12 cellular contexts compared by ENCODE assay signal in the genomic region with DNA sequence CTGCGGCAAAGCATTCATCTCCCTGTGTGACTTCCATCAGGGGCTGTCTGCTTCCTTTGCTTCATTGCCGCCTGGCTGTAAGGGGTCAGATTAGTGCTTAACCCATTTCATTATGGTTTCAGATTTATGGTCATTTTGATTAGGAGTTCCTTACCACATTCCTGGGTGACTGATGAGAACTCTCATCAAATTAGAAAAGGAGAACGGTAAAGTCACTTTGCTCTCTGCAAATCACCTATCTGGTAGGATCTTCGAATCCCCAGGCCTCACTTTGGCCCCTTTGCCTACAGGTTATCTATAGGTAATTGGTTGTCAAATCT. TPM values are rescaled to one million over a fixed set of nuclear protein-coding genes. Genes with fewer than 3 reads are reported as not detected.
A peak's percentile ranks its signal among the peaks of the same experiment; 100 is the strongest.
DNase-seq lines count a peak whose midpoint lies in the region; ATAC-seq, FAIRE-seq and TF ChIP-seq lines count a peak whose summit lies in the region.
"Had no signal": no experiment of that assay in that cellular context is flagged by ENCODE, and none has a peak within 500 bp of the region (broad histone marks: within the 10 kb centered on the region; RNA-seq: fewer than 3 reads in every experiment).

No MANE protein-coding gene starts in this region.

- H4K20me1 ChIP-seq in H1 (replicated peaks in 1 of 2; ENCODE audit: control insufficient read depth in 1 of 2, insufficient read depth in 2 of 2, low read length in 2 of 2) = no peaks in the 10 kb centered on the region

- H3K27me3 Mint-ChIP-seq in activated CD4-positive, alpha-beta T cell treated with anti-CD3 and anti-CD28 coated beads for 36 hours = no peaks in the 10 kb centered on the region

- H3K23ac ChIP-seq in H1 (ENCODE audit: insufficient read length) = no peak overlapping the region

- H4K8ac ChIP-seq in H1 (ENCODE audit: extremely low read depth, insufficient read depth, low read length) = no peak overlapping the region

- no peak overlapping the region for H4K5ac ChIP-seq in H1 (ENCODE audit: insufficient read length, low read depth, low read length)

- no peak for TF ChIP-seq RAD21 in H1 (IDR thresholded peaks at IDR 0.05 in 1 of 2, conservative IDR thresholded peaks at IDR 0.05 in 1 of 2; ENCODE audit: low read depth in 2 of 2, low read length in 2 of 2)

- peaks cover 0 to 9% (median 5%) of the 10 kb centered on the region in 4 experiments; a peak in 5 of 7 replicates for H3K4me1 ChIP-seq in H1 (replicated peaks in 1 of 4; ENCODE audit: control insufficient read depth in 3 of 4, insufficient read depth in 4 of 4, low read length in 3 of 4)
- H3K4me1 ChIP-seq in skeletal muscle tissue (ENCODE audit: control insufficient read depth in 3 of 3, insufficient read depth in 3 of 3, low read length in 3 of 3) = peaks cover 6 to 12% (median 6%) of the 10 kb centered on the region in 3 donors
- peaks cover 0 to 2% of the 10 kb centered on the region in 2 donors for H3K4me1 ChIP-seq in ascending aorta

- no peak overlapping the region for H2BK20ac ChIP-seq in H1 (ENCODE audit: low read length)

- ATAC-seq in activated CD4-positive, alpha-beta T cell treated with anti-CD3 and anti-CD28 coated beads for 36 hours = no peak
- no peak for ATAC-seq in HG02981 (IDR thresholded peaks at IDR 0.05; ENCODE audit: unreplicated experiment)

- peak overlapping the region; percentile 66 for H3K4me3 Mint-ChIP-seq in activated CD4-positive, alpha-beta T cell treated with anti-CD3 and anti-CD28 coated beads for 36 hours

- intact Hi-C loops in activated CD4-positive, alpha-beta T cell treated with anti-CD3 and anti-CD28 coated beads for 36 hours (cut with DNase I, micrococcal nuclease) = loop anchor here in 1 of 2 experiments (1.0 kb wide), 1 partner anchor 18 kb away; no protein-coding TSS in a partner anchor
- intact Hi-C loops in ascending aorta (cut with DNase I) = no loop called here

- no peak overlapping the region for H3K56ac ChIP-seq in H1 (replicated peaks; ENCODE audit: insufficient read length, low read depth, low read length)

- H3K36me3 ChIP-seq in H1 (ENCODE audit: control insufficient read depth in 2 of 4, insufficient read depth in 4 of 4, low read length in 3 of 4) = no peaks in the 10 kb centered on the region
- H3K36me3 ChIP-seq in skeletal muscle tissue (ENCODE audit: control insufficient read depth in 3 of 3, insufficient read depth in 3 of 3, low read length in 3 of 3) = no peaks in the 10 kb centered on the region
- H3K36me3 ChIP-seq in ascending aorta = no peaks in the 10 kb centered on the region

- no peak overlapping the region for H2BK15ac ChIP-seq in H1 (ENCODE audit: low read length)

- FAIRE-seq in H1 (lab: Jason Lieb, UNC) = no peak
- FAIRE-seq: A549, colon had no signal

- no peaks in the 10 kb centered on the region for H3K27me3 ChIP-seq in H1 (replicated peaks in 1 of 4; ENCODE audit: control insufficient read depth in 3 of 4, extremely low read depth in 1 of 4, insufficient read depth in 3 of 4, low read length in 3 of 4)
- H3K27me3 ChIP-seq in skeletal muscle tissue (ENCODE audit: control insufficient read depth in 3 of 3, insufficient read depth in 3 of 3, low read length in 3 of 3) = no peaks in the 10 kb centered on the region
- no peaks in the 10 kb centered on the region for H3K27me3 ChIP-seq in ascending aorta

- H2AK5ac ChIP-seq in H1 (ENCODE audit: low read depth, low read length) = no peak overlapping the region

- H3K79me2 ChIP-seq in H1 (ENCODE audit: control insufficient read depth in 1 of 2, insufficient read depth in 2 of 2, low read length in 2 of 2) = no peaks in the 10 kb centered on the region

- H3K4me3 ChIP-seq in H1 (ENCODE audit: extremely low read depth in 1 of 4, insufficient read depth in 2 of 4, low read depth in 3 of 4, low read length in 4 of 4) (no peak overlapping the region), skeletal muscle tissue (ENCODE audit: low read length in 3 of 3) (no peak overlapping the region), ascending aorta (no peak overlapping the region)
- H3K4me3 ChIP-seq: A549 had no signal

- H3K18ac ChIP-seq in H1 (ENCODE audit: extremely low read depth, low read length) = no peak overlapping the region

- 74% methylated on average over 4 of the region's 4 CpGs; no CpG with 5 or more reads in 1 of the 2 experiments for WGBS in H1 (ENCODE audit: extremely low coverage in 1 of 2, insufficient coverage in 1 of 2, insufficient read length in 1 of 2, insufficient replicate concordance in 2 of 2, low coverage in 1 of 2, low lambda C conversion rate in 2 of 2, missing lambda C conversion rate in 1 of 2), 2 experiments

- H3K27ac Mint-ChIP-seq in activated CD4-positive, alpha-beta T cell treated with anti-CD3 and anti-CD28 coated beads for 36 hours = peak overlapping the region; percentile 92

- POLR2A ChIA-PET in activated CD4-positive, alpha-beta T cell treated with anti-CD3 and anti-CD28 coated beads for 36 hours (lab: Charles Lee) = interaction anchor here (2.1 kb wide), 1 partner anchor 11 kb away, joined by 4 read pairs; no protein-coding TSS in a partner anchor
- POLR2A ChIA-PET in H1 (lab: Charles Lee; ENCODE audit: partially characterized antibody) = interaction anchor here (1.0 to 3.1 kb wide), 3 partner anchors 14 to 64 kb away, joined by 3 to 7 read pairs (median 4); a partner anchor contains a TSS

- H3K36me3 Mint-ChIP-seq in activated CD4-positive, alpha-beta T cell treated with anti-CD3 and anti-CD28 coated beads for 36 hours (ENCODE audit: low read depth) = peaks cover 6% of the 10 kb centered on the region

- H2AFZ ChIP-seq in H1 (ENCODE audit: low read length) = peak overlapping the region; percentile 55; the same call in 1 of the 2 replicates

- H3K27ac ChIP-seq in H1 (ENCODE audit: low read depth, low read length) (no peak overlapping the region), skeletal muscle tissue (ENCODE audit: low read depth, low read length) (peak overlapping the region; percentile 1), ascending aorta (no peak overlapping the region)
- H3K27ac ChIP-seq: A549 had no signal

- CTCF ChIA-PET in activated CD4-positive, alpha-beta T cell treated with anti-CD3 and anti-CD28 coated beads for 36 hours (lab: Charles Lee) = interaction anchor here (0.6 to 3.7 kb wide), 5 partner anchors 10 to 468 kb away, joined by 4 to 18 read pairs (median 8); no protein-coding TSS in a partner anchor
- CTCF ChIA-PET in H1 (lab: Charles Lee; ENCODE audit: partially characterized antibody) = interaction anchor here (1.4 kb wide), 1 partner anchor 465 kb away, joined by 3 read pairs; no protein-coding TSS in a partner anchor

- H2BK12ac ChIP-seq in H1 (ENCODE audit: low read depth, low read length) = no peak overlapping the region

- no peak overlapping the region for H2BK120ac ChIP-seq in H1 (replicated peaks; ENCODE audit: low read depth, low read length)

- H3K79me1 ChIP-seq in H1 (ENCODE audit: low read depth, low read length) = no peaks in the 10 kb centered on the region

- peaks cover 2% of the 10 kb centered on the region for H3K9me3 Mint-ChIP-seq in activated CD4-positive, alpha-beta T cell treated with anti-CD3 and anti-CD28 coated beads for 36 hours (ENCODE audit: low read depth)

- H3K14ac ChIP-seq in H1 (ENCODE audit: insufficient read length) = no peak overlapping the region

- H3K4ac ChIP-seq in H1 (replicated peaks; ENCODE audit: insufficient read length, low read depth, low read length) = no peak overlapping the region

- no peaks in the 10 kb centered on the region for H3K9me3 ChIP-seq in H1 (ENCODE audit: insufficient read depth in 2 of 2, low read depth in 1 of 2, low read length in 1 of 2)
- no peaks in the 10 kb centered on the region for H3K9me3 ChIP-seq in skeletal muscle tissue (ENCODE audit: control insufficient read depth in 3 of 3, low read length in 3 of 3)
- H3K9me3 ChIP-seq in ascending aorta = no peaks in the 10 kb centered on the region

- no peak overlapping the region for H4K91ac ChIP-seq in H1 (replicated peaks; ENCODE audit: insufficient read length, low read length)

- TF ChIP-seq CTCF in H1 (IDR thresholded peaks at IDR 0.05; ENCODE audit: control extremely low read depth in 1 of 3, insufficient read depth in 1 of 3, low read depth in 1 of 3, low read length in 3 of 3) (no peak), ascending aorta (IDR thresholded peaks at IDR 0.05) (no peak)

- H3K4me1 Mint-ChIP-seq in activated CD4-positive, alpha-beta T cell treated with anti-CD3 and anti-CD28 coated beads for 36 hours = peaks cover 56% of the 10 kb centered on the region

- TF ChIP-seq POLR2A in Raji (IDR thresholded peaks at IDR 0.05; ENCODE audit: insufficient read depth, low read depth, low read length) = peak; percentile 45
- no peak for TF ChIP-seq POLR2A in H1 (IDR thresholded peaks at IDR 0.05; ENCODE audit: control extremely low read depth in 1 of 2, low read depth in 2 of 2, low read length in 2 of 2)

- TF ChIP-seq EP300 in H1 (IDR thresholded peaks at IDR 0.05; ENCODE audit: borderline replicate concordance in 1 of 2, low read depth in 2 of 2, low read length in 2 of 2) = no peak

- DNase-seq in activated CD4-positive, alpha-beta T cell treated with anti-CD3 and anti-CD28 coated beads for 36 hours = no peak
- DNase-seq in activated CD4-positive, alpha-beta T cell treated with anti-CD3 and anti-CD28 coated beads, Interleukin-2, amount 50 U/mL, for 4 hours = no peak
- DNase-seq in H1 (ENCODE audit: low read depth in 1 of 2, low spot score in 2 of 2) (no peak), OCI-M1 (lab: John Stamatoyannopoulos, UW) (no peak), ascending aorta (ENCODE audit: low spot score in 2 of 2) (no peak)
- DNase-seq: NCI-H1417; NK-92 treated with Interleukin-12 subunit alpha and Interleukin-12 subunit beta, amount 100 ng/mL, for 24 hours had no signal

- no peak overlapping the region for H3K9ac ChIP-seq in H1 (replicated peaks in 1 of 4; ENCODE audit: extremely low read depth in 1 of 4, low read depth in 3 of 4, low read length in 3 of 4)
- H3K9ac ChIP-seq in skeletal muscle tissue (ENCODE audit: low read depth in 1 of 3, low read length in 3 of 3) = no peak overlapping the region

- H3K4me2 ChIP-seq in H1 (ENCODE audit: insufficient read depth in 1 of 2, low read depth in 2 of 2, low read length in 2 of 2) = no peak overlapping the region

- H2BK5ac ChIP-seq in H1 (ENCODE audit: low read depth, low read length) = no peak overlapping the region

- H3K23me2 ChIP-seq in H1 (ENCODE audit: low read depth, low read length) = no peaks in the 10 kb centered on the region; the same call in 1 of the 2 replicates

RNA-seq across cellular contexts. Expression of a gene that starts 12.1 kb away (rescaled TPM):
- 10 to 100 TPM; 59.9 to 62.0 TPM for total RNA-seq in activated CD4-positive, alpha-beta T cell treated with anti-CD3 and anti-CD28 coated beads for 36 hours
- total RNA-seq in H1 (2021; fragmentation: NEBNext Ultra II Directional; extraction: Animal tissue kit (Norgen Biotek cat#: 25700)) = 0.69 and 0.98 TPM in 2 replicates
- polyA plus RNA-seq in H1 (2011; rRNA removed) = 0.35 and 0.47 TPM in 2 replicates
- 0.69 TPM for polyA plus RNA-seq in H1 (2011; cell fraction: cytosol; rRNA removed)
- polyA plus RNA-seq in H1 (2011; cell fraction: nucleus; rRNA removed) = 0.27 TPM
- polyA plus RNA-seq in H1 (2012, experiment 1 of 2) = 0.46 to 0.58 TPM (median 0.53 TPM) in 4 replicates
- 0.13 TPM for polyA plus RNA-seq in H1 (2012, experiment 2 of 2)
- polyA plus RNA-seq in H1 (2013, experiment 1 of 2) = 0.22 TPM
- polyA plus RNA-seq in H1 (2013, experiment 2 of 2) = 0.24 TPM
- 0.60 and 0.73 TPM in 2 replicates for polyA minus RNA-seq in H1 (2011; rRNA and poly(A)+ RNA removed)
- 0.37 TPM for polyA minus RNA-seq in H1 (2011; cell fraction: cytosol; rRNA and poly(A)+ RNA removed)
- polyA minus RNA-seq in H1 (2011; cell fraction: nucleus; rRNA and poly(A)+ RNA removed) = not detected
- total RNA-seq in skeletal muscle tissue (45.9 TPM), ascending aorta (36.8 TPM)
- polyA plus RNA-seq: A549 had no signal

Comparison
In these comparisons a context has a peak if more than half of its experiments do, and no peak if none do; other contexts are left out.
1. RNA of a gene that starts 12.1 kb away (total RNA-seq): 59.9 to 62.0 TPM in activated CD4-positive, alpha-beta T cell treated with anti-CD3 and anti-CD28 coated beads for 36 hours, 45.9 TPM in skeletal muscle tissue (single experiment) and 36.8 TPM in ascending aorta (single experiment); 0.69 to 0.98 TPM in H1; every median in the first group is over 10 times any median in the second.